In the genomic region with DNA sequence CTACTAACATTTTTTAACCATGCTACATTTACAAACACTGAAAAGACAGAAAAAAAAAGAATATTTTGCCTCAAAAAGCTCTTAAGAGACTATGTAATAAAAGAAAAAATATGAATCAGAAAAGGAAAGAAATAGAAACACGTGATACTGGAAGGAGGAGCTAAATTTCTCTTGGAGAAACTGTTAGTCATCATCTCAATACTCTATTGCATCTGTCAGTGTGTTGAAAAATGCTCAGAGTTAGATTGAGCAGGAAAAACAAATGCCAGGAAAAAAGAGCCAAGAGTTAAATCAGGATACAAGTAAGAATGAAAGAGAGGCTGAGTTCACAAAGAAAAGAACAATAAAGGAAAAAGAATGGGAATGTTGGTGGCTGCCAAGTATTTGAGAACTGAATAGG, we compare ENCODE assay signal across 9 cellular contexts. TPM values are rescaled to one million over a fixed set of nuclear protein-coding genes. Genes with fewer than 3 reads are reported as not detected.
A peak's percentile ranks its signal among the peaks of the same experiment; 100 is the strongest.
DNase-seq lines count a peak whose midpoint lies in the region; ATAC-seq and TF ChIP-seq lines count a peak whose summit lies in the region.
"Had no signal": no experiment of that assay in that cellular context is flagged by ENCODE, and none has a peak within 500 bp of the region (broad histone marks: within the 10 kb centered on the region; RNA-seq: fewer than 3 reads in every experiment).

No MANE protein-coding gene starts in this region.

- intact Hi-C loops in activated B cell treated with CpG ODN at 0.5 μM for 24 hours (cut with micrococcal nuclease), result no loop called here

- H3K9me3 ChIP-seq in HEK293 (ENCODE audit: control insufficient read depth, insufficient read depth, low read depth, low read length), result no peaks in the 10 kb centered on the region
- H3K9me3 ChIP-seq: lower lobe of right lung had no signal

- no peaks in the 10 kb centered on the region for H3K9me3 Mint-ChIP-seq in activated B cell treated with CpG ODN at 0.5 μM for 24 hours

- H3K4me3 Mint-ChIP-seq in activated B cell treated with CpG ODN at 0.5 μM for 24 hours, result peak overlapping the region; percentile 53

- H3K36me3 Mint-ChIP-seq in activated B cell treated with CpG ODN at 0.5 μM for 24 hours (ENCODE audit: low read depth), result peaks cover 16% of the 10 kb centered on the region

- no peak overlapping the region for H3K27ac Mint-ChIP-seq in activated B cell treated with CpG ODN at 0.5 μM for 24 hours

- DNase-seq in AG08396 (ENCODE audit: low spot score) (peak; percentile 11), activated B cell treated with CpG ODN at 0.5 μM for 24 hours (no peak), hepatic stellate cell (ENCODE audit: low spot score) (peak; percentile 12), NCI-H1417 (lab: John Stamatoyannopoulos, UW) (no peak), SKM-1 treated with dmso at 0.1 percent for 144 hours (lab: John Stamatoyannopoulos, UW; ENCODE audit: unreplicated experiment) (no peak), superior temporal gyrus (ENCODE audit: extremely low spot score) (no peak)
- DNase-seq: lower lobe of right lung had no signal

- no peaks in the 10 kb centered on the region for H3K27me3 Mint-ChIP-seq in activated B cell treated with CpG ODN at 0.5 μM for 24 hours

- ATAC-seq in activated B cell treated with CpG ODN at 0.5 μM for 24 hours (ENCODE audit: low read depth), result no peak
- no peak for ATAC-seq in HG03196 (IDR thresholded peaks at IDR 0.05; ENCODE audit: unreplicated experiment)
- ATAC-seq: lower lobe of right lung had no signal

- H3K4me1 Mint-ChIP-seq in activated B cell treated with CpG ODN at 0.5 μM for 24 hours, result peaks cover 21% of the 10 kb centered on the region

- H3K4me1 ChIP-seq in HEK293 (ENCODE audit: control insufficient read depth, insufficient read depth, low read length), result no peaks in the 10 kb centered on the region

- CTCF ChIA-PET in HEK293 (lab: Yijun Ruan, JAX) (interaction anchor here (0.6 kb wide), 1 partner anchor 1696 kb away, joined by 3 read pairs; no protein-coding TSS in a partner anchor), activated B cell treated with CpG ODN at 0.5 μM for 24 hours (lab: Charles Lee) (no interaction called here)

- TF ChIP-seq CTCF in HEK293 (tag by site-specific recombination; IDR thresholded peaks at IDR 0.05), result no peak
- no peak for TF ChIP-seq CTCF in activated B cell treated with CpG ODN at 0.5 μM for 24 hours (IDR thresholded peaks at IDR 0.05)

- H3K36me3 ChIP-seq in HEK293 (ENCODE audit: control insufficient read depth in 2 of 2, insufficient read depth in 1 of 2, low read length in 2 of 2), result no peaks in the 10 kb centered on the region

- POLR2A ChIA-PET in HEK293 (lab: Yijun Ruan, JAX), result no interaction called here
- POLR2A ChIA-PET in activated B cell treated with CpG ODN at 0.5 μM for 24 hours (lab: Charles Lee), result no interaction called here

- H3K27ac ChIP-seq in HEK293 (ENCODE audit: extremely low read depth, low read depth, low read length), result no peak overlapping the region
- H3K27ac ChIP-seq: lower lobe of right lung had no signal

- H3K4me3 ChIP-seq in HEK293 (ENCODE audit: low read depth, low read length), result no peak overlapping the region
- H3K4me3 ChIP-seq: lower lobe of right lung had no signal

TF ChIP-seq in HEK293, 187 proteins besides CTCF, POLR2A, EP300 and RAD21 (continues in another document):
- TF ChIP-seq, protein P1, sequence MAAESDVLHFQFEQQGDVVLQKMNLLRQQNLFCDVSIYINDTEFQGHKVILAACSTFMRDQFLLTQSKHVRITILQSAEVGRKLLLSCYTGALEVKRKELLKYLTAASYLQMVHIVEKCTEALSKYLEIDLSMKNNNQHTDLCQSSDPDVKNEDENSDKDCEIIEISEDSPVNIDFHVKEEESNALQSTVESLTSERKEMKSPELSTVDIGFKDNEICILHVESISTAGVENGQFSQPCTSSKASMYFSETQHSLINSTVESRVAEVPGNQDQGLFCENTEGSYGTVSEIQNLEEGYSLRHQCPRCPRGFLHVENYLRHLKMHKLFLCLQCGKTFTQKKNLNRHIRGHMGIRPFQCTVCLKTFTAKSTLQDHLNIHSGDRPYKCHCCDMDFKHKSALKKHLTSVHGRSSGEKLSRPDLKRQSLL (tag by site-specific recombination; IDR thresholded peaks at IDR 0.05), result no peak
- TF ChIP-seq ZNF416 (tag by site-specific recombination; IDR thresholded peaks at IDR 0.05), result no peak
- TF ChIP-seq ZNF654 (tag by site-specific recombination; IDR thresholded peaks at IDR 0.05; ENCODE audit: low read depth), result no peak
- no peak for TF ChIP-seq EGR2 (tag by site-specific recombination; IDR thresholded peaks at IDR 0.05; ENCODE audit: low read depth)
- TF ChIP-seq, protein P2, sequence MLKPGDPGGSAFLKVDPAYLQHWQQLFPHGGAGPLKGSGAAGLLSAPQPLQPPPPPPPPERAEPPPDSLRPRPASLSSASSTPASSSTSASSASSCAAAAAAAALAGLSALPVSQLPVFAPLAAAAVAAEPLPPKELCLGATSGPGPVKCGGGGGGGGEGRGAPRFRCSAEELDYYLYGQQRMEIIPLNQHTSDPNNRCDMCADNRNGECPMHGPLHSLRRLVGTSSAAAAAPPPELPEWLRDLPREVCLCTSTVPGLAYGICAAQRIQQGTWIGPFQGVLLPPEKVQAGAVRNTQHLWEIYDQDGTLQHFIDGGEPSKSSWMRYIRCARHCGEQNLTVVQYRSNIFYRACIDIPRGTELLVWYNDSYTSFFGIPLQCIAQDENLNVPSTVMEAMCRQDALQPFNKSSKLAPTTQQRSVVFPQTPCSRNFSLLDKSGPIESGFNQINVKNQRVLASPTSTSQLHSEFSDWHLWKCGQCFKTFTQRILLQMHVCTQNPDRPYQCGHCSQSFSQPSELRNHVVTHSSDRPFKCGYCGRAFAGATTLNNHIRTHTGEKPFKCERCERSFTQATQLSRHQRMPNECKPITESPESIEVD (tag by site-specific recombination; IDR thresholded peaks at IDR 0.05), result peak; percentile 32; the same call in 1 of the 2 replicates
- no peak for TF ChIP-seq ZNF670 (tag by site-specific recombination; IDR thresholded peaks at IDR 0.05; ENCODE audit: low read depth)
- TF ChIP-seq YY2 (tag by site-specific recombination; IDR thresholded peaks at IDR 0.05), result no peak
- no peak for TF ChIP-seq KLF8 (tag by site-specific recombination; IDR thresholded peaks at IDR 0.05)
- TF ChIP-seq MEIS1 (CRISPR knock-in tag; IDR thresholded peaks at IDR 0.05; ENCODE audit: borderline replicate concordance), result no peak
- TF ChIP-seq, protein P3, sequence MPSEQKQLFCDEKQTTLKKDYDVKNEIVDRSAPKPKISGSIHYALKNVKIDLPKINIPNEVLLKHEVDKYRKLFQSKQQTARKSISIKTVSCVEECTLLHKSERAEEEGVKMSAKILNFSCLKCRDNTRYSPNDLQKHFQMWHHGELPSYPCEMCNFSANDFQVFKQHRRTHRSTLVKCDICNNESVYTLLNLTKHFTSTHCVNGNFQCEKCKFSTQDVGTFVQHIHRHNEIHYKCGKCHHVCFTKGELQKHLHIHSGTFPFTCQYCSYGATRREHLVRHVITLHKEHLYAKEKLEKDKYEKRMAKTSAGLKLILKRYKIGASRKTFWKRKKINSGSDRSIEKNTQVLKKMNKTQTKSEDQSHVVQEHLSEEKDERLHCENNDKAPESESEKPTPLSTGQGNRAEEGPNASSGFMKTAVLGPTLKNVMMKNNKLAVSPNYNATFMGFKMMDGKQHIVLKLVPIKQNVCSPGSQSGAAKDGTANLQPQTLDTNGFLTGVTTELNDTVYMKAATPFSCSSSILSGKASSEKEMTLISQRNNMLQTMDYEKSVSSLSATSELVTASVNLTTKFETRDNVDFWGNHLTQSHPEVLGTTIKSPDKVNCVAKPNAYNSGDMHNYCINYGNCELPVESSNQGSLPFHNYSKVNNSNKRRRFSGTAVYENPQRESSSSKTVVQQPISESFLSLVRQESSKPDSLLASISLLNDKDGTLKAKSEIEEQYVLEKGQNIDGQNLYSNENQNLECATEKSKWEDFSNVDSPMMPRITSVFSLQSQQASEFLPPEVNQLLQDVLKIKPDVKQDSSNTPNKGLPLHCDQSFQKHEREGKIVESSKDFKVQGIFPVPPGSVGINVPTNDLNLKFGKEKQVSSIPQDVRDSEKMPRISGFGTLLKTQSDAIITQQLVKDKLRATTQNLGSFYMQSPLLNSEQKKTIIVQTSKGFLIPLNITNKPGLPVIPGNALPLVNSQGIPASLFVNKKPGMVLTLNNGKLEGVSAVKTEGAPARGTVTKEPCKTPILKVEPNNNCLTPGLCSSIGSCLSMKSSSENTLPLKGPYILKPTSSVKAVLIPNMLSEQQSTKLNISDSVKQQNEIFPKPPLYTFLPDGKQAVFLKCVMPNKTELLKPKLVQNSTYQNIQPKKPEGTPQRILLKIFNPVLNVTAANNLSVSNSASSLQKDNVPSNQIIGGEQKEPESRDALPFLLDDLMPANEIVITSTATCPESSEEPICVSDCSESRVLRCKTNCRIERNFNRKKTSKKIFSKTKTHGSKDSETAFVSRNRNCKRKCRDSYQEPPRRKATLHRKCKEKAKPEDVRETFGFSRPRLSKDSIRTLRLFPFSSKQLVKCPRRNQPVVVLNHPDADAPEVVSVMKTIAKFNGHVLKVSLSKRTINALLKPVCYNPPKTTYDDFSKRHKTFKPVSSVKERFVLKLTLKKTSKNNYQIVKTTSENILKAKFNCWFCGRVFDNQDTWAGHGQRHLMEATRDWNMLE (tag by site-specific recombination; conservative IDR thresholded peaks at IDR 0.05; ENCODE audit: low read depth), result no peak
- peak; percentile 44; the same call in 1 of the 2 replicates for TF ChIP-seq ZBTB17 (tag by site-specific recombination; IDR thresholded peaks at IDR 0.05)
- no peak for TF ChIP-seq ZNF133 (tag by site-specific recombination; IDR thresholded peaks at IDR 0.05)
- TF ChIP-seq, protein P4, sequence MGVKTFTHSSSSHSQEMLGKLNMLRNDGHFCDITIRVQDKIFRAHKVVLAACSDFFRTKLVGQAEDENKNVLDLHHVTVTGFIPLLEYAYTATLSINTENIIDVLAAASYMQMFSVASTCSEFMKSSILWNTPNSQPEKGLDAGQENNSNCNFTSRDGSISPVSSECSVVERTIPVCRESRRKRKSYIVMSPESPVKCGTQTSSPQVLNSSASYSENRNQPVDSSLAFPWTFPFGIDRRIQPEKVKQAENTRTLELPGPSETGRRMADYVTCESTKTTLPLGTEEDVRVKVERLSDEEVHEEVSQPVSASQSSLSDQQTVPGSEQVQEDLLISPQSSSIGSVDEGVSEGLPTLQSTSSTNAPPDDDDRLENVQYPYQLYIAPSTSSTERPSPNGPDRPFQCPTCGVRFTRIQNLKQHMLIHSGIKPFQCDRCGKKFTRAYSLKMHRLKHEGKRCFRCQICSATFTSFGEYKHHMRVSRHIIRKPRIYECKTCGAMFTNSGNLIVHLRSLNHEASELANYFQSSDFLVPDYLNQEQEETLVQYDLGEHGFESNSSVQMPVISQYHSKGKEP (tag by site-specific recombination; IDR thresholded peaks at IDR 0.05), result no peak

RNA-seq across cellular contexts. Expression of a gene that starts 2.6 kb away (rescaled TPM):
- total RNA-seq in activated B cell treated with CpG ODN at 0.5 μM for 24 hours, result 16.0 and 16.9 TPM in 2 replicates

Comparison
In these comparisons a context has a peak if more than half of its experiments do, and no peak if none do; other contexts are left out.
1. DNase-seq: peak in AG08396 (single experiment) and hepatic stellate cell (single experiment); none in activated B cell treated with CpG ODN at 0.5 μM for 24 hours (single experiment), NCI-H1417 (0 of 3), SKM-1 treated with dmso at 0.1 percent for 144 hours (single experiment) and superior temporal gyrus (single experiment).